21 cellular contexts compared by ENCODE assay signal in genomic region chr13:110118106-110118505, GRCh38.
DNase-seq lines count a peak whose midpoint lies in the region; ATAC-seq, FAIRE-seq and TF ChIP-seq lines count a peak whose summit lies in the region.
"Had no signal": no experiment of that assay in that cellular context is flagged by ENCODE, and none has a peak within 500 bp of the region (broad histone marks: within the 10 kb centered on the region; RNA-seq: fewer than 3 reads in every experiment).

No MANE protein-coding gene starts in this region.

- H3K4me1 ChIP-seq in A673 (ENCODE audit: insufficient read depth, low read length, poor library complexity, severe bottlenecking) (no peaks in the 10 kb centered on the region), small intestine (ENCODE audit: control insufficient read depth in 2 of 2, insufficient read depth in 1 of 2, low read depth in 1 of 2, low read length in 1 of 2) (no peaks in the 10 kb centered on the region)
- peaks cover 35 to 98% (median 72%) of the 10 kb centered on the region in 10 experiments for H3K4me1 ChIP-seq in BLaER1 treated with 17β-estradiol and CSF1 and Interleukin-3, amounts not matched to agents 10 nM and 100 nM
- H3K4me1 ChIP-seq: BE2C had no signal

- H3K27me3 ChIP-seq in A673 (replicated peaks; ENCODE audit: insufficient read depth, low read depth, low read length, poor library complexity) (peaks cover 4% of the 10 kb centered on the region), small intestine (ENCODE audit: control insufficient read depth in 2 of 2, insufficient read depth in 2 of 2, low read length in 2 of 2) (peaks cover 0 to 1% of the 10 kb centered on the region in 2 donors)
- H3K27me3 ChIP-seq in BLaER1 treated with 17β-estradiol and CSF1 and Interleukin-3, amounts not matched to agents 10 nM and 100 nM: 0 out of 22 replicates have a peak, but pooled peaks cover 0 to 9% (median 0%) of the 10 kb centered on the region in 11 experiments

- ATAC-seq in HG02571 (IDR thresholded peaks at IDR 0.05; ENCODE audit: unreplicated experiment): no peak
- no peak for ATAC-seq in HG02840 (IDR thresholded peaks at IDR 0.05; ENCODE audit: low FRiP score, unreplicated experiment)
- no peak for ATAC-seq in HG03280 (IDR thresholded peaks at IDR 0.05; ENCODE audit: unreplicated experiment)
- ATAC-seq: GM23338, HCT116 had no signal

- H3K4me3 Mint-ChIP-seq in nephron progenitor cell: no peak overlapping the region
- H3K4me3 Mint-ChIP-seq: CD14-positive monocyte; CD4-positive, alpha-beta memory T cell; GM23338; HFFc6 had no signal

- H3K36me3 Mint-ChIP-seq in nephron progenitor cell (ENCODE audit: low read depth): no peaks in the 10 kb centered on the region
- H3K36me3 Mint-ChIP-seq: CD14-positive monocyte; CD4-positive, alpha-beta memory T cell had no signal

- H3K27me3 Mint-ChIP-seq in nephron progenitor cell (ENCODE audit: low read depth, poor library complexity): peaks cover 31% of the 10 kb centered on the region

- WGBS in small intestine, 3 donors: 79 to 88% (median 83%) methylated on average over 11 of the region's 11 CpGs

- H3K4me1 Mint-ChIP-seq in nephron progenitor cell: peaks cover 19% of the 10 kb centered on the region

- H3K9ac ChIP-seq in BLaER1 treated with 17β-estradiol and CSF1 and Interleukin-3, amounts not matched to agents 10 nM and 100 nM: peak overlapping the region in 4 of 11 experiments; percentile 22 to 58 (median 39); a peak in 4 of 22 replicates

- TF ChIP-seq CTCF in A673 (conservative IDR thresholded peaks at IDR 0.05; ENCODE audit: low read depth, low read length): no peak
- TF ChIP-seq CTCF in nephron progenitor cell (IDR thresholded peaks at IDR 0.05): no peak

- H3K4me3 ChIP-seq in A673 (ENCODE audit: low read depth, low read length, poor library complexity, severe bottlenecking): no peak overlapping the region
- H3K4me3 ChIP-seq in BLaER1 treated with 17β-estradiol and CSF1 and Interleukin-3, amounts not matched to agents 10 nM and 100 nM: peak overlapping the region in 2 of 10 experiments; percentile 17 to 38; a peak in 3 of 20 replicates
- no peak overlapping the region for H3K4me3 ChIP-seq in small intestine (ENCODE audit: low read depth in 1 of 2, low read length in 2 of 2)
- H3K4me3 ChIP-seq: GM23338 had no signal

- no peaks in the 10 kb centered on the region for H4K20me1 ChIP-seq in BLaER1 treated with 17β-estradiol and CSF1 and Interleukin-3, amounts not matched to agents 10 nM and 100 nM

- CTCF ChIA-PET in A673 (lab: Charles Lee): no interaction called here

- H3K4me2 ChIP-seq in BLaER1 treated with 17β-estradiol and CSF1 and Interleukin-3, amounts not matched to agents 10 nM and 100 nM: peak overlapping the region; percentile 57 to 95 (median 82)
- H3K4me2 ChIP-seq: GM23338 had no signal

- H3K9me3 ChIP-seq in A673 (ENCODE audit: low read depth, low read length, poor library complexity, severe bottlenecking): no peaks in the 10 kb centered on the region
- H3K9me3 ChIP-seq in BLaER1 treated with 17β-estradiol and CSF1 and Interleukin-3, amounts not matched to agents 10 nM and 100 nM (replicated peaks in 1 of 11): no peaks in the 10 kb centered on the region
- H3K9me3 ChIP-seq in small intestine (ENCODE audit: control insufficient read depth, low read depth): no peaks in the 10 kb centered on the region
- H3K9me3 ChIP-seq: BE2C had no signal

- POLR2A ChIA-PET in A673 (lab: Charles Lee; ENCODE audit: low non-redundant PET): no interaction called here

- BruUV-seq in A673 (replicated peaks; lab: Mats Ljungman, UMichigan): no TSS peak

- H3K36me3 ChIP-seq in A673 (ENCODE audit: insufficient read depth, low read length, poor library complexity, severe bottlenecking) (no peaks in the 10 kb centered on the region), small intestine (ENCODE audit: control insufficient read depth in 2 of 2, insufficient read depth in 2 of 2, low read length in 2 of 2) (no peaks in the 10 kb centered on the region)
- H3K36me3 ChIP-seq in BLaER1 treated with 17β-estradiol and CSF1 and Interleukin-3, amounts not matched to agents 10 nM and 100 nM: no peaks in the 10 kb centered on the region
- H3K36me3 ChIP-seq: BE2C had no signal

- peak overlapping the region; percentile 61 for H3K27ac Mint-ChIP-seq in nephron progenitor cell
- H3K27ac Mint-ChIP-seq: CD14-positive monocyte; CD4-positive, alpha-beta memory T cell; GM23338; HFFc6 had no signal

- no peak for FAIRE-seq in small intestine (lab: Jason Lieb, UNC)
- FAIRE-seq: GM12892, GM18507, H54 had no signal

- intact Hi-C loops in A673 (cut with micrococcal nuclease; ENCODE audit: unreplicated experiment): no loop called here

- no peaks in the 10 kb centered on the region for H3K9me3 Mint-ChIP-seq in nephron progenitor cell
- H3K9me3 Mint-ChIP-seq: CD4-positive, alpha-beta memory T cell; GM23338; HFFc6 had no signal

- H3K27ac ChIP-seq in A673 (ENCODE audit: low read depth, low read length, poor library complexity, severe bottlenecking) (no peak overlapping the region), small intestine (ENCODE audit: low read depth in 1 of 2, low read length in 1 of 2) (no peak overlapping the region)
- peak overlapping the region in 5 of 11 experiments; percentile 20 to 64 (median 49); a peak in 8 of 22 replicates for H3K27ac ChIP-seq in BLaER1 treated with 17β-estradiol and CSF1 and Interleukin-3, amounts not matched to agents 10 nM and 100 nM

- peak; percentile 37 for DNase-seq in A673 (ENCODE audit: low spot score)
- DNase-seq in dermis blood vessel endothelial cell: peak; percentile 29
- DNase-seq in nephron progenitor cell: no peak
- no peak for DNase-seq in small intestine
- DNase-seq: ACHN; BE2C; CD4-positive, alpha-beta memory T cell; DMS153; DMS79; GDM1; HFFc6 had no signal

Comparison
In these comparisons a context has a peak if more than half of its experiments do, and no peak if none do; other contexts are left out.
1. DNase-seq: peak in A673 (single experiment) and dermis blood vessel endothelial cell (single experiment); none in nephron progenitor cell (single experiment) and small intestine (single experiment).